1 cellular context compared by ENCODE assay signal in the genomic region with DNA sequence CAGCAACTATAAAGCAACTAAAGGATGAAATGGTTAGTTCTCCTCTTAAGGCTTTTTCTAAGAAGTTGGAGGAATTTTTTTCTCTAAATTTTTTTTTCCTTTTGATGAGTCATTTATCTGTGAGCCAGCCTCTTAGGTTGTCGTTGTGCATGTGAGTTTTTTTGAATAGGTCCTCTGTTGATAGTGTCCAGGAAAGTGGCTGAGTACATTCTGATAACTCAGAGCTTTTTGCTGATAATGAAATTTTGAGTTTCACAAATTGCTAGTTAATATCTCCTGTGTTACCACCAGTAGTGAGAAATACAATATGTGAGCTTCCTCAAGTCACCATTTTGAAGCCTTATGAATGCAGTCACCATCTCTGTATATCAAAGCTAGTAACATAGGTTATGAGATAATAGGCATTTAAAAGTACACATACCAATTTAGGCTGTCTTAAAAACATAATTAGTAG.
TF ChIP-seq lines count a peak whose summit lies in the region.

No MANE protein-coding gene starts in this region.

TF ChIP-seq in IMR-90, 13 proteins besides CTCF, POLR2A, EP300 and RAD21 (continued from another document):
- TF ChIP-seq CEBPB (IDR thresholded peaks at IDR 0.05; ENCODE audit: low read depth, low read length) = no peak
TF ChIP-seq in IMR-90: peak in this region for 2.
